In genomic region chr11:33987545-33987944, GRCh38 we compare ENCODE assay signal across 18 cellular contexts.
"Had no signal": no experiment of that assay in that cellular context is flagged by ENCODE, and none has a peak within 500 bp of the region (broad histone marks: within the 10 kb centered on the region; RNA-seq: fewer than 3 reads in every experiment).

No MANE protein-coding gene starts in this region.

- H3K36me3 ChIP-seq: neutrophil, pancreas, prostate gland, right atrium auricular region, sigmoid colon, suprapubic skin, tibial artery, transverse colon, upper lobe of right lung, uterus had no signal

- H3K27ac ChIP-seq: neutrophil, pancreas, prostate gland, right atrium auricular region, sigmoid colon, suprapubic skin, testis, tibial artery, transverse colon, upper lobe of right lung, uterus had no signal

- H3K4me1 Mint-ChIP-seq: stimulated activated memory B cell treated with anti-CD40 and anti-IgM and Interleukin-4, amounts not matched to agents 10 μg/mL and 1 μg/mL and 100 μg/mL, for 72 hours had no signal

- H3K4me3 Mint-ChIP-seq: naive thymus-derived CD4-positive, alpha-beta T cell; natural killer cell; nephron progenitor cell; neural crest cell; stimulated activated memory B cell treated with anti-CD40 and anti-IgM and Interleukin-4, amounts not matched to agents 10 μg/mL and 1 μg/mL and 100 μg/mL, for 72 hours; stimulated activated naive CD8-positive, alpha-beta T cell treated with anti-CD3 and anti-CD28 coated beads, Interleukin-15, amount 100 ng/mL, for 72 hours; type B pancreatic cell had no signal

- H3K36me3 Mint-ChIP-seq: naive thymus-derived CD4-positive, alpha-beta T cell; natural killer cell; stimulated activated memory B cell treated with anti-CD40 and anti-IgM and Interleukin-4, amounts not matched to agents 10 μg/mL and 1 μg/mL and 100 μg/mL, for 72 hours; type B pancreatic cell had no signal

- H3K9me3 ChIP-seq: neutrophil, pancreas, prostate gland, right atrium auricular region, sigmoid colon, suprapubic skin, testis, tibial artery, transverse colon, upper lobe of right lung, uterus had no signal

- H3K4me3 ChIP-seq: pancreas, prostate gland, right atrium auricular region, sigmoid colon, suprapubic skin, testis, tibial artery, transverse colon, upper lobe of right lung, uterus had no signal

- H3K4me1 ChIP-seq: pancreas, prostate gland, right atrium auricular region, sigmoid colon, suprapubic skin, testis, tibial artery, transverse colon, upper lobe of right lung, uterus had no signal

- H3K27me3 Mint-ChIP-seq: stimulated activated memory B cell treated with anti-CD40 and anti-IgM and Interleukin-4, amounts not matched to agents 10 μg/mL and 1 μg/mL and 100 μg/mL, for 72 hours; stimulated activated naive CD8-positive, alpha-beta T cell treated with anti-CD3 and anti-CD28 coated beads, Interleukin-15, amount 100 ng/mL, for 72 hours; type B pancreatic cell had no signal

- H3K9me3 Mint-ChIP-seq: natural killer cell; neural crest cell; stimulated activated memory B cell treated with anti-CD40 and anti-IgM and Interleukin-4, amounts not matched to agents 10 μg/mL and 1 μg/mL and 100 μg/mL, for 72 hours; stimulated activated naive CD8-positive, alpha-beta T cell treated with anti-CD3 and anti-CD28 coated beads, Interleukin-15, amount 100 ng/mL, for 72 hours; type B pancreatic cell had no signal

- H3K27ac Mint-ChIP-seq: naive thymus-derived CD4-positive, alpha-beta T cell; natural killer cell; nephron progenitor cell; stimulated activated memory B cell treated with anti-CD40 and anti-IgM and Interleukin-4, amounts not matched to agents 10 μg/mL and 1 μg/mL and 100 μg/mL, for 72 hours; stimulated activated naive CD8-positive, alpha-beta T cell treated with anti-CD3 and anti-CD28 coated beads, Interleukin-15, amount 100 ng/mL, for 72 hours; type B pancreatic cell had no signal

- H3K27me3 ChIP-seq: neutrophil, pancreas, right atrium auricular region, suprapubic skin, testis, tibial artery, transverse colon, uterus had no signal
